14 cellular contexts compared by ENCODE assay signal in the genomic region with DNA sequence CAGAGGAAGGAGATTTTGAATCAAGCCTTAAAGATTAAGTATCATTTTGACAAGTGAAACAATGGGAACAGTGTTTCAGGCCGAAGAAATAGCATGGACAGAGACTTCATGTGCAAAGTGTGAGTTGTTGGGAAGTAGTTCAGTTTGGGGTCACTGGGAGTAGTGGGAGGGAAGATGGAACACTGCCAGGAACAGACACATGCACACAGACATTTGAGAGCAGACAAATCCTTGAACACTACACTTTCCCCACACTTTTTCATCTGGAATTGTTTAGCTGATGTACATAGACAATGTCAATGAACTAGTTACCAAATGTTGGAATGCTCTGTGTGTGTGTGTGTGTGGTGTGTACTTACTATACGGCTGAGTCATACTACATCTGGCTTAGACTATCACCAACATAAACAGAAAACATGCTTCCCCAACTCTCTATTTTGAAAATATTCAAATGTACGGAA. TPM values are rescaled to one million over a fixed set of nuclear protein-coding genes. Genes with fewer than 3 reads are reported as not detected.
DNase-seq lines count a peak whose midpoint lies in the region; ATAC-seq and TF ChIP-seq lines count a peak whose summit lies in the region.
"Had no signal": no experiment of that assay in that cellular context is flagged by ENCODE, and none has a peak within 500 bp of the region (broad histone marks: within the 10 kb centered on the region; RNA-seq: fewer than 3 reads in every experiment).

No MANE protein-coding gene starts in this region.

- no peaks in the 10 kb centered on the region for H3K27me3 ChIP-seq in body of pancreas
- H3K27me3 ChIP-seq in heart right ventricle = no peaks in the 10 kb centered on the region
- H3K27me3 ChIP-seq: thyroid gland had no signal

- H3K4me1 ChIP-seq in body of pancreas (peaks cover 3% of the 10 kb centered on the region), heart right ventricle (peaks cover 0 to 20% (median 0%) of the 10 kb centered on the region in 9 donors)
- H3K4me1 ChIP-seq: thyroid gland had no signal

- intact Hi-C loops in body of pancreas (cut with DNase I) = no loop called here
- intact Hi-C loops in heart right ventricle (cut with DNase I) = loop anchor here in 1 of 10 donors (5.0 kb wide), 1 partner anchor 48 kb away; no protein-coding TSS in a partner anchor

- H3K36me3 ChIP-seq in body of pancreas (replicated peaks in 1 of 2; ENCODE audit: insufficient read depth in 1 of 2, low read depth in 2 of 2) (no peaks in the 10 kb centered on the region), heart right ventricle (no peaks in the 10 kb centered on the region)
- H3K36me3 ChIP-seq: thyroid gland had no signal

- ATAC-seq in SK-N-SH treated with all-trans-retinoic acid at 6 μM for 48 hours (peak; percentile 93), GM19395 (IDR thresholded peaks at IDR 0.05; ENCODE audit: unreplicated experiment) (no peak), GM21390 (IDR thresholded peaks at IDR 0.05; ENCODE audit: unreplicated experiment) (no peak), body of pancreas (no peak), heart right ventricle (no peak)

- TF ChIP-seq POLR2A in body of pancreas (IDR thresholded peaks at IDR 0.05) = no peak

- no peak overlapping the region for H3K4me3 ChIP-seq in fibroblast of mammary gland (ENCODE audit: control insufficient read depth, low read depth, low read length)
- H3K4me3 ChIP-seq in skeletal muscle cell (ENCODE audit: low read depth, low read length) = no peak overlapping the region
- H3K4me3 ChIP-seq in body of pancreas = no peak overlapping the region
- no peak overlapping the region for H3K4me3 ChIP-seq in heart right ventricle
- H3K4me3 ChIP-seq: skin epidermis, thyroid gland had no signal

- WGBS in body of pancreas, 2 donors = 58 to 63% methylated on average over 3 of the region's 3 CpGs
- WGBS in heart right ventricle, 2 donors = 54 to 66% methylated on average over 3 of the region's 3 CpGs

- no peaks in the 10 kb centered on the region for H3K9me3 ChIP-seq in body of pancreas
- H3K9me3 ChIP-seq in heart right ventricle = no peaks in the 10 kb centered on the region
- H3K9me3 ChIP-seq: thyroid gland had no signal

- no peak for TF ChIP-seq CTCF in fibroblast of mammary gland (conservative IDR thresholded peaks at IDR 0.05; ENCODE audit: control insufficient read depth, insufficient read depth, low read depth, low read length)
- TF ChIP-seq CTCF in body of pancreas (IDR thresholded peaks at IDR 0.05) = no peak
- no peak for TF ChIP-seq CTCF in heart right ventricle (IDR thresholded peaks at IDR 0.05)

- peak; percentile 81 for DNase-seq in H4 (ENCODE audit: low spot score)
- DNase-seq in fibroblast of mammary gland (ENCODE audit: low read depth) = peak; percentile 99
- peak; percentile 95 for DNase-seq in skeletal muscle cell (ENCODE audit: low read depth)
- DNase-seq in body of pancreas = no peak
- DNase-seq in heart right ventricle = no peak
- DNase-seq: activated CD8-positive, alpha-beta memory T cell treated with anti-CD3 and anti-CD28 coated beads, Interleukin-2, amount 50 U/mL, for 4 hours; islet precursor cell; naive B cell; thyroid gland had no signal

- H3K27ac ChIP-seq in body of pancreas = no peak overlapping the region
- H3K27ac ChIP-seq in heart right ventricle = no peak overlapping the region
- H3K27ac ChIP-seq: epithelial cell of prostate, thyroid gland had no signal

TF ChIP-seq in SK-N-SH treated with all-trans-retinoic acid at 6 μM for 48 hours, 23 proteins besides CTCF, POLR2A, EP300 and RAD21:
- peak; percentile 85; the same call in 1 of the 2 replicates for TF ChIP-seq RARB (CRISPR knock-in tag; IDR thresholded peaks at IDR 0.05)
- TF ChIP-seq ZNF8 (CRISPR knock-in tag; IDR thresholded peaks at IDR 0.05) = peak; percentile 30; the same call in 1 of the 2 replicates
- TF ChIP-seq PPARA (CRISPR knock-in tag; IDR thresholded peaks at IDR 0.05; ENCODE audit: borderline replicate concordance) = no peak
- TF ChIP-seq BACH2 (CRISPR knock-in tag; IDR thresholded peaks at IDR 0.05; ENCODE audit: borderline replicate concordance) = peak; percentile 89; the same call in 1 of the 2 replicates
- 0 out of 2 replicates have a peak, but pooled peaks have one; percentile 19 for TF ChIP-seq TOX (CRISPR knock-in tag; IDR thresholded peaks at IDR 0.05; ENCODE audit: borderline replicate concordance)
- no peak for TF ChIP-seq OSR1 (CRISPR knock-in tag; IDR thresholded peaks at IDR 0.05)
- TF ChIP-seq ZFP30 (CRISPR knock-in tag; IDR thresholded peaks at IDR 0.05) = 0 out of 2 replicates have a peak, but pooled peaks have one; percentile 26
- peak; percentile 94 for TF ChIP-seq TCF4 (CRISPR knock-in tag; IDR thresholded peaks at IDR 0.05; ENCODE audit: borderline replicate concordance)
- TF ChIP-seq, protein P1, sequence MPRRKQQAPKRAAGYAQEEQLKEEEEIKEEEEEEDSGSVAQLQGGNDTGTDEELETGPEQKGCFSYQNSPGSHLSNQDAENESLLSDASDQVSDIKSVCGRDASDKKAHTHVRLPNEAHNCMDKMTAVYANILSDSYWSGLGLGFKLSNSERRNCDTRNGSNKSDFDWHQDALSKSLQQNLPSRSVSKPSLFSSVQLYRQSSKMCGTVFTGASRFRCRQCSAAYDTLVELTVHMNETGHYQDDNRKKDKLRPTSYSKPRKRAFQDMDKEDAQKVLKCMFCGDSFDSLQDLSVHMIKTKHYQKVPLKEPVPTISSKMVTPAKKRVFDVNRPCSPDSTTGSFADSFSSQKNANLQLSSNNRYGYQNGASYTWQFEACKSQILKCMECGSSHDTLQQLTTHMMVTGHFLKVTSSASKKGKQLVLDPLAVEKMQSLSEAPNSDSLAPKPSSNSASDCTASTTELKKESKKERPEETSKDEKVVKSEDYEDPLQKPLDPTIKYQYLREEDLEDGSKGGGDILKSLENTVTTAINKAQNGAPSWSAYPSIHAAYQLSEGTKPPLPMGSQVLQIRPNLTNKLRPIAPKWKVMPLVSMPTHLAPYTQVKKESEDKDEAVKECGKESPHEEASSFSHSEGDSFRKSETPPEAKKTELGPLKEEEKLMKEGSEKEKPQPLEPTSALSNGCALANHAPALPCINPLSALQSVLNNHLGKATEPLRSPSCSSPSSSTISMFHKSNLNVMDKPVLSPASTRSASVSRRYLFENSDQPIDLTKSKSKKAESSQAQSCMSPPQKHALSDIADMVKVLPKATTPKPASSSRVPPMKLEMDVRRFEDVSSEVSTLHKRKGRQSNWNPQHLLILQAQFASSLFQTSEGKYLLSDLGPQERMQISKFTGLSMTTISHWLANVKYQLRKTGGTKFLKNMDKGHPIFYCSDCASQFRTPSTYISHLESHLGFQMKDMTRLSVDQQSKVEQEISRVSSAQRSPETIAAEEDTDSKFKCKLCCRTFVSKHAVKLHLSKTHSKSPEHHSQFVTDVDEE (CRISPR knock-in tag; IDR thresholded peaks at IDR 0.05) = peak; percentile 34; the same call in 1 of the 2 replicates
- TF ChIP-seq GLIS3 (CRISPR knock-in tag; IDR thresholded peaks at IDR 0.05) = no peak

RNA-seq across cellular contexts. Expression of a gene that starts 52.4 kb away (rescaled TPM):
- total RNA-seq in H4 (2014; rRNA removed; shearing (Covaris generic)) = 20.2 and 20.8 TPM in 2 replicates
- total RNA-seq in body of pancreas (1 to 10 TPM; 2.0 to 2.9 TPM), heart right ventricle (1 to 10 TPM in 7 of 10 donors, under 1 TPM in 3; 0.12 to 9.5 (median 2.6) TPM)
- polyA plus RNA-seq in heart right ventricle = 1 to 10 TPM; 2.5 to 2.7 TPM

Comparison
In these comparisons a context has a peak if more than half of its experiments do, and no peak if none do; other contexts are left out.
1. DNase-seq: peak in H4 (single experiment), fibroblast of mammary gland (single experiment) and skeletal muscle cell (single experiment); none in body of pancreas (0 of 4) and heart right ventricle (0 of 2).